Comparison of ENCODE assay signal across 1 cellular context in the genomic region with DNA sequence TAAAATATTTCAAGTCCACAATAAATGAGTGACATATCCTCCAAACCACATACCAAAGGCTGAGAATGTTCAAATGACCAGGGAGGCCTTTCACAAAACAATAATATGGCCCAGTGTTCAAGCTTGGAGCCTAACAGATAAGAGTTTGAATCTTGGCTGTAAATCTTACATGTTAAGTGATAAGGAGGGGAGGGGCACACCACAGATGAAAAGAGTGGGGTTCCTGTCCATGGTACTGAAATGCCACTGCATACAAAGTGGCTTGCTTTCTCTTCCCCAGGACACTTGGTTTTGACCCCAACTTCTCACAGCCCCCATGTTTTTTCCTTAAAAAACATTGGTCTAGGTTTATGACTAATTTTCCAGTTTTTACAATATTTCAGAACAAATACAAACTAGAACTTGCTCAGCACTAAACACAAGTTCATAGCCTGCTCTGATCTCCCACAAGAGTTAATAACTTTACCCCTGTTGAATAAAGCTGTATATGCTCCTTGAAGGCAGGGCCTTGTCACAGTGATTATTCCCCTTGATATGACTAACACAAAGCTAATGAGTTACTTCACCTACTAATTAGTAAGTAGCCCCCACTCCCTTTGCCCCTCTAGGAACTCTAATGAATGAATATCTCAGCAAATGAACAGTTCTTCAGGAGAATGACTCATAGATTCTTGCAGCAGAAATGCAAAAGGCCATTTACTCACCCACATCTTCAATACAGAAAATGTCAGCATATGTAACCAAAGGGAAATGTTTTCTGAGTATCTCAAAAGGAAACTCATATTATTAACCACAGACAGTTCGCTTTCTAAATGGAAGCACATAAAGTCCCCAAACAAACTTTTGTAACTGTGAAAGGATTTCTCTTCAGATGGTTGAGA.
TF ChIP-seq lines count a peak whose summit lies in the region.

No MANE protein-coding gene starts in this region.

TF ChIP-seq in GM12878, 131 proteins besides CTCF, POLR2A, EP300 and RAD21 (continued from another document):
- TF ChIP-seq KAT2A (conservative IDR thresholded peaks at IDR 0.05; ENCODE audit: control insufficient read depth, low read depth, low read length) (no peak), YY1 (IDR thresholded peaks at IDR 0.05; ENCODE audit: low read depth, low read length) (no peak), ZBED1 (IDR thresholded peaks at IDR 0.05; ENCODE audit: borderline replicate concordance) (no peak)
TF ChIP-seq in GM12878: peak in this region for 1.
